8 cellular contexts compared by ENCODE assay signal in genomic region chr13:21296991-21297390, GRCh38.
DNase-seq lines count a peak whose midpoint lies in the region; ATAC-seq and TF ChIP-seq lines count a peak whose summit lies in the region.
"Not testable (repeated sequence)": the region's sequence is repeated elsewhere in the genome, so short reads cannot be mapped to it uniquely, and the experiment has no call there.

No MANE protein-coding gene starts in this region.

- ATAC-seq in HCT116 (peak; percentile 72), Right ventricle myocardium inferior (peak; percentile 59)

- H3K9me3 ChIP-seq in HCT116 (ENCODE audit: control insufficient read depth in 1 of 2, insufficient read depth in 1 of 2, low read depth in 1 of 2, low read length in 2 of 2); adipocyte (ENCODE audit: control insufficient read depth, low read length); neural progenitor cell (ENCODE audit: low read depth): not testable (repeated sequence)

- H3K4me2 ChIP-seq in HCT116 (ENCODE audit: low read length): peak overlapping the region; percentile 80
- not testable (repeated sequence) for H3K4me2 ChIP-seq in neural progenitor cell

- H3K27me3 Mint-ChIP-seq in neural progenitor cell (ENCODE audit: insufficient read depth, low read depth): not testable (repeated sequence)

- H3K36me3 ChIP-seq in HCT116 (ENCODE audit: control insufficient read depth in 1 of 2, insufficient read depth in 2 of 2, low read length in 2 of 2); adipocyte (ENCODE audit: control insufficient read depth, insufficient read depth, low read length, severe bottlenecking); neural progenitor cell: not testable (repeated sequence)

- RAD21 ChIA-PET in HCT116 (lab: Charles Lee; ENCODE audit: low non-redundant PET in 1 of 2, low total read pairs in 2 of 2, uncharacterized antibody in 2 of 2, unreplicated experiment in 2 of 2): interaction anchor here in 1 of 2 experiments (0.8 kb wide), 1 partner anchor 180 kb away, joined by 5 read pairs; no protein-coding TSS in a partner anchor

- not testable (repeated sequence) for TF ChIP-seq POLR2A in HCT116 (IDR thresholded peaks at IDR 0.05; ENCODE audit: borderline replicate concordance, extremely low read depth, insufficient read depth, insufficient read length)

- H3F3A ChIP-seq in neural progenitor cell (ENCODE audit: low read depth): peaks cover 11% of the 10 kb centered on the region

- peaks cover 21% of the 10 kb centered on the region for H3K4me1 Mint-ChIP-seq in neural progenitor cell

- peak; percentile 71 for TF ChIP-seq RAD21 in HCT116 (IDR thresholded peaks at IDR 0.05; ENCODE audit: low read depth)

- H2AFZ ChIP-seq in HCT116 (ENCODE audit: low read depth, low read length, poor library complexity, severe bottlenecking) (peak overlapping the region; percentile 100), neural progenitor cell (replicated peaks) (peak overlapping the region; percentile 79)

- H3K9me3 Mint-ChIP-seq in neural progenitor cell: not testable (repeated sequence)

- intact Hi-C loops in HCT116 (cut with micrococcal nuclease): loop anchor here (1.0 to 5.0 kb wide), 4 partner anchors 160 to 354 kb away; partner anchors contain the start of genes MICU2 and ZDHHC20
- intact Hi-C loops in Right ventricle myocardium inferior (cut with DNase I): loop anchor here (5.0 kb wide), 1 partner anchor 355 kb away; no protein-coding TSS in a partner anchor

- peak; percentile 48 to 51 (median 51); a peak in 5 of 6 replicates for TF ChIP-seq CTCF in HCT116 (IDR thresholded peaks at IDR 0.05 in 2 of 3, conservative IDR thresholded peaks at IDR 0.05 in 1 of 3; ENCODE audit: borderline replicate concordance in 1 of 3, insufficient read depth in 1 of 3, low read depth in 2 of 3, low read length in 2 of 3)
- peak; percentile 59 for TF ChIP-seq CTCF in neural progenitor cell (IDR thresholded peaks at IDR 0.05)

- H3K27ac ChIP-seq in HCT116 (ENCODE audit: low read depth, low read length): peak overlapping the region; percentile 59; the same call in 1 of the 2 replicates
- H3K27ac ChIP-seq in neural progenitor cell: not testable (repeated sequence)

- not testable (repeated sequence) for BruUV-seq in HCT116 (replicated peaks; lab: Mats Ljungman, UMichigan)

- not testable (repeated sequence) for H4K20me1 ChIP-seq in HCT116 (ENCODE audit: insufficient read depth); neural progenitor cell (ENCODE audit: low read depth)

- not testable (repeated sequence) for H3K27me3 ChIP-seq in HCT116 (ENCODE audit: insufficient read depth, low read length); adipocyte (replicated peaks; ENCODE audit: control insufficient read depth, insufficient read depth, low read length); neural progenitor cell

- DNase-seq in DMS79 (lab: John Stamatoyannopoulos, UW) (peak; percentile 16), HCT116 (ENCODE audit: low read depth, low spot score) (peak; percentile 39), NCI-H1105 treated with DMSO at 0.1 percent for 48 hours (lab: John Stamatoyannopoulos, UW) (peak; percentile 58), SKM-1 treated with dmso at 0.1 percent for 144 hours (lab: John Stamatoyannopoulos, UW; ENCODE audit: unreplicated experiment) (peak; percentile 6), adipocyte (ENCODE audit: low read depth) (peak; percentile 40), Right ventricle myocardium inferior (ENCODE audit: missing footprints) (peak; percentile 71), neural progenitor cell (ENCODE audit: low spot score) (peak; percentile 77), superior temporal gyrus (ENCODE audit: extremely low spot score) (peak; percentile 42)

- not testable (repeated sequence) for H3K9me2 ChIP-seq in HCT116 (ENCODE audit: insufficient read depth)

- H3K4me1 ChIP-seq in HCT116 (ENCODE audit: control insufficient read depth in 1 of 2, insufficient read depth in 2 of 2, low read length in 2 of 2) (peaks cover 16 to 23% of the 10 kb centered on the region in 2 experiments), adipocyte (ENCODE audit: control insufficient read depth, insufficient read depth, low read length) (peaks cover 15% of the 10 kb centered on the region)
- not testable (repeated sequence) for H3K4me1 ChIP-seq in neural progenitor cell

- H3K79me2 ChIP-seq in HCT116 (ENCODE audit: insufficient read depth, low read length): peaks cover 32% of the 10 kb centered on the region
- H3K79me2 ChIP-seq in neural progenitor cell (ENCODE audit: low read depth): not testable (repeated sequence)

- peak overlapping the region; percentile 46 for H3K27ac Mint-ChIP-seq in neural progenitor cell

- H3K9ac ChIP-seq in HCT116 (ENCODE audit: low read length); neural progenitor cell: not testable (repeated sequence)
- peak overlapping the region; percentile 75 for H3K9ac ChIP-seq in adipocyte (ENCODE audit: low read length)

- not testable (repeated sequence) for H3K36me3 Mint-ChIP-seq in neural progenitor cell

- CTCF ChIA-PET in HCT116 (lab: Charles Lee): interaction anchor here (0.8 to 2.9 kb wide), 10 partner anchors 8 to 353 kb away, joined by 3 to 31 read pairs (median 6); partner anchors contain the start of genes MRPL57, SKA3 and ZDHHC20

- H3K4me3 Mint-ChIP-seq in neural progenitor cell: peak overlapping the region; percentile 97

- H3K4me3 ChIP-seq in HCT116 (replicated peaks in 1 of 2; ENCODE audit: low read depth in 1 of 2, low read length in 2 of 2): peak overlapping the region in 1 of 2 experiments; percentile 88; a peak in 3 of 4 replicates
- not testable (repeated sequence) for H3K4me3 ChIP-seq in adipocyte (ENCODE audit: low read length); neural progenitor cell

- POLR2A ChIA-PET in HCT116 (lab: Charles Lee): not testable (repeated sequence)

Comparison
In these comparisons a context has a peak if more than half of its experiments do, and no peak if none do; other contexts are left out.
1. DNase-seq: peak in every context shown above with its lines; median percentile 77 in neural progenitor cell; 71 in Right ventricle myocardium inferior; 58 in NCI-H1105 treated with DMSO at 0.1 percent for 48 hours; 42 in superior temporal gyrus; 40 in adipocyte; 39 in HCT116; 16 in DMS79; 6 in SKM-1 treated with dmso at 0.1 percent for 144 hours.